Comparison of ENCODE assay signal across 14 cellular contexts in genomic region chr17:39352986-39353385, GRCh38. TPM values are rescaled to one million over a fixed set of nuclear protein-coding genes. Genes with fewer than 3 reads are reported as not detected.
DNase-seq lines count a peak whose midpoint lies in the region; ATAC-seq and TF ChIP-seq lines count a peak whose summit lies in the region.
"Had no signal": no experiment of that assay in that cellular context is flagged by ENCODE, and none has a peak within 500 bp of the region (broad histone marks: within the 10 kb centered on the region; RNA-seq: fewer than 3 reads in every experiment).

No MANE protein-coding gene starts in this region.

- ATAC-seq in omental fat pad (ENCODE audit: low FRiP score), result no peak

- intact Hi-C loops in Calu3 (cut with micrococcal nuclease; ENCODE audit: unreplicated experiment) (loop anchor here (1.0 kb wide), 1 partner anchor 82 kb away; no protein-coding TSS in a partner anchor), A673 (cut with micrococcal nuclease; ENCODE audit: unreplicated experiment) (loop anchor here (10.0 kb wide), 1 partner anchor 88 kb away; no protein-coding TSS in a partner anchor)

- H3K36me3 ChIP-seq in HEK293 (ENCODE audit: control insufficient read depth in 2 of 2, insufficient read depth in 1 of 2, low read length in 2 of 2), result no peaks in the 10 kb centered on the region; a peak in 1 of 3 replicates
- H3K36me3 ChIP-seq in adipocyte (ENCODE audit: control insufficient read depth, insufficient read depth, low read length, severe bottlenecking), result no peaks in the 10 kb centered on the region
- no peaks in the 10 kb centered on the region for H3K36me3 ChIP-seq in A673 (ENCODE audit: insufficient read depth, low read length, poor library complexity, severe bottlenecking)
- H3K36me3 ChIP-seq: BE2C had no signal

- peaks cover 46% of the 10 kb centered on the region for H3K4me1 Mint-ChIP-seq in Calu3 (ENCODE audit: low read depth, unreplicated experiment)

- POLR2A ChIA-PET in HEK293 (lab: Yijun Ruan, JAX), result interaction anchor here (0.6 to 1.0 kb wide), 2 partner anchors 10 to 108 kb away, joined by 3 to 5 read pairs; partner anchors contain the start of gene CDK12
- POLR2A ChIA-PET in A673 (lab: Charles Lee; ENCODE audit: low non-redundant PET), result no interaction called here

- H3K27ac ChIP-seq in HEK293 (ENCODE audit: extremely low read depth, low read depth, low read length), result no peak overlapping the region
- H3K27ac ChIP-seq in A673 (ENCODE audit: low read depth, low read length, poor library complexity, severe bottlenecking), result no peak overlapping the region
- H3K27ac ChIP-seq: C4-2B had no signal

- no peaks in the 10 kb centered on the region for H3K9me3 ChIP-seq in HEK293 (ENCODE audit: control insufficient read depth, insufficient read depth, low read depth, low read length)
- no peaks in the 10 kb centered on the region for H3K9me3 ChIP-seq in adipocyte (ENCODE audit: control insufficient read depth, low read length)
- H3K9me3 ChIP-seq in A673 (ENCODE audit: low read depth, low read length, poor library complexity, severe bottlenecking), result no peaks in the 10 kb centered on the region
- H3K9me3 ChIP-seq: BE2C had no signal

- DNase-seq in Calu3, result no peak
- peak; percentile 22 for DNase-seq in adipocyte (ENCODE audit: low read depth)
- peak; percentile 24 for DNase-seq in fibroblast of villous mesenchyme (ENCODE audit: low read depth)
- DNase-seq in A673 (ENCODE audit: low spot score), result no peak
- DNase-seq in NCI-H524 (lab: John Stamatoyannopoulos, UW), result no peak
- no peak for DNase-seq in omental fat pad (ENCODE audit: low spot score)
- DNase-seq: BE2C; CD4-positive, alpha-beta memory T cell; DMS153; DMS79 treated with DMSO at 0.1 percent for 48 hours; GDM1; IMR-90 had no signal

- H3K36me3 Mint-ChIP-seq in Calu3 (ENCODE audit: insufficient read depth, unreplicated experiment), result peaks cover 20% of the 10 kb centered on the region
- H3K36me3 Mint-ChIP-seq: CD4-positive, alpha-beta memory T cell had no signal

- no peak overlapping the region for H3K4me3 ChIP-seq in HEK293 (ENCODE audit: low read depth, low read length)
- no peak overlapping the region for H3K4me3 ChIP-seq in adipocyte (ENCODE audit: low read length)
- no peak overlapping the region for H3K4me3 ChIP-seq in fibroblast of villous mesenchyme (ENCODE audit: low read depth, low read length)
- H3K4me3 ChIP-seq in A673 (ENCODE audit: low read depth, low read length, poor library complexity, severe bottlenecking), result no peak overlapping the region

- no peak overlapping the region for H3K9ac ChIP-seq in adipocyte (ENCODE audit: low read length)

- no TSS peak for BruUV-seq in Calu3 (replicated peaks; lab: Mats Ljungman, UMichigan)
- no TSS peak for BruUV-seq in A673 (replicated peaks; lab: Mats Ljungman, UMichigan)

- peak overlapping the region; percentile 96 for H3K27ac Mint-ChIP-seq in Calu3 (ENCODE audit: unreplicated experiment)
- H3K27ac Mint-ChIP-seq: CD4-positive, alpha-beta memory T cell had no signal

- H3K4me1 ChIP-seq in HEK293 (ENCODE audit: control insufficient read depth, insufficient read depth, low read length), result peaks cover 5% of the 10 kb centered on the region; the same call in 1 of the 2 replicates
- H3K4me1 ChIP-seq in adipocyte (ENCODE audit: control insufficient read depth, insufficient read depth, low read length), result peaks cover 5% of the 10 kb centered on the region
- H3K4me1 ChIP-seq in A673 (ENCODE audit: insufficient read depth, low read length, poor library complexity, severe bottlenecking), result no peaks in the 10 kb centered on the region
- H3K4me1 ChIP-seq: BE2C had no signal

- H3K27me3 Mint-ChIP-seq in Calu3 (ENCODE audit: unreplicated experiment), result no peaks in the 10 kb centered on the region
- H3K27me3 Mint-ChIP-seq: CD4-positive, alpha-beta memory T cell had no signal

- no peak overlapping the region for H3K4me3 Mint-ChIP-seq in Calu3 (ENCODE audit: low read depth, unreplicated experiment)
- H3K4me3 Mint-ChIP-seq: CD4-positive, alpha-beta memory T cell had no signal

- TF ChIP-seq CTCF in Calu3 (IDR thresholded peaks at IDR 0.05; ENCODE audit: unreplicated experiment) (no peak), HEK293 (tag by site-specific recombination; IDR thresholded peaks at IDR 0.05) (no peak), fibroblast of villous mesenchyme (IDR thresholded peaks at IDR 0.05; ENCODE audit: insufficient read depth, low read depth, low read length) (no peak), A673 (conservative IDR thresholded peaks at IDR 0.05; ENCODE audit: low read depth, low read length) (no peak), omental fat pad (IDR thresholded peaks at IDR 0.05) (no peak)

- H3K27me3 ChIP-seq in adipocyte (replicated peaks; ENCODE audit: control insufficient read depth, insufficient read depth, low read length) (no peaks in the 10 kb centered on the region), A673 (replicated peaks; ENCODE audit: insufficient read depth, low read depth, low read length, poor library complexity) (no peaks in the 10 kb centered on the region)
- H3K27me3 ChIP-seq: BE2C had no signal

- no peaks in the 10 kb centered on the region for H3K9me3 Mint-ChIP-seq in Calu3 (ENCODE audit: low read depth, unreplicated experiment)
- H3K9me3 Mint-ChIP-seq: CD4-positive, alpha-beta memory T cell had no signal

- CTCF ChIA-PET in Calu3 (lab: Charles Lee), result interaction anchor here (0.5 to 2.6 kb wide), 35 partner anchors 11 to 888 kb away, joined by 3 to 33 read pairs (median 5); partner anchors contain the start of genes CDK12 and FBXL20
- CTCF ChIA-PET in HEK293 (lab: Yijun Ruan, JAX), result interaction anchor here (0.6 to 1.7 kb wide), 9 partner anchors 13 to 1782 kb away, joined by 3 to 14 read pairs (median 4); no protein-coding TSS in a partner anchor
- CTCF ChIA-PET in A673 (lab: Charles Lee), result interaction anchor here (1.1 to 1.5 kb wide), 2 partner anchors 82 to 108 kb away, joined by 3 to 4 read pairs; no protein-coding TSS in a partner anchor

TF ChIP-seq in HEK293, 187 proteins besides CTCF, POLR2A, EP300 and RAD21:
- TF ChIP-seq ZNF664 (tag by site-specific recombination; IDR thresholded peaks at IDR 0.05) (no peak), PBX3 (CRISPR knock-in tag; IDR thresholded peaks at IDR 0.05) (no peak), ZNF514 (tag by site-specific recombination; IDR thresholded peaks at IDR 0.05) (no peak), PRDM6 (tag by site-specific recombination; IDR thresholded peaks at IDR 0.05) (peak; percentile 71)

RNA-seq across cellular contexts. Expression of gene FBXL20, which starts 48.4 kb away (rescaled TPM):
- total RNA-seq in Calu3 (2022) (70.3 and 71.5 TPM in 2 replicates), fibroblast of villous mesenchyme (10.6 and 16.0 TPM in 2 replicates), A673 (2021) (6.8 and 9.5 TPM in 2 replicates), omental fat pad (10 to 100 TPM; 10.4 to 29.6 (median 17.2) TPM)

Comparison
In these comparisons a context has a peak if more than half of its experiments do, and no peak if none do; other contexts are left out.
1. DNase-seq: peak in adipocyte (single experiment) and fibroblast of villous mesenchyme (single experiment); none in Calu3 (single experiment), A673 (single experiment), NCI-H524 (0 of 2) and omental fat pad (single experiment).